9 cellular contexts compared by ENCODE assay signal in genomic region chr6:4732691-4733315, GRCh38. TPM values are rescaled to one million over a fixed set of nuclear protein-coding genes. Genes with fewer than 3 reads are reported as not detected.
DNase-seq lines count a peak whose midpoint lies in the region; ATAC-seq and TF ChIP-seq lines count a peak whose summit lies in the region.
"Had no signal": no experiment of that assay in that cellular context is flagged by ENCODE, and none has a peak within 500 bp of the region (broad histone marks: within the 10 kb centered on the region; RNA-seq: fewer than 3 reads in every experiment).

No MANE protein-coding gene starts in this region.

- TF ChIP-seq CTCF in RWPE1 (conservative IDR thresholded peaks at IDR 0.05; ENCODE audit: low read depth): no peak
- no peak for TF ChIP-seq CTCF in ovary (IDR thresholded peaks at IDR 0.05)

- POLR2A ChIA-PET in RWPE1 (lab: Yijun Ruan, JAX; ENCODE audit: low non-redundant PET): interaction anchor here (0.6 kb wide), 1 partner anchor 79 kb away, joined by 3 read pairs; no protein-coding TSS in a partner anchor

- no peaks in the 10 kb centered on the region for H3K27me3 ChIP-seq in ovary

- WGBS in ovary, 3 donors: 5 to 10% (median 5%) methylated on average over 10 of the region's 10 CpGs

- H3K27ac ChIP-seq in RWPE1 (peak overlapping the region; percentile 92), ovary (no peak overlapping the region)
- H3K27ac ChIP-seq: HL-60 had no signal

- no peaks in the 10 kb centered on the region for H3K4me1 ChIP-seq in ovary (ENCODE audit: insufficient read depth)

- ATAC-seq in HG02885 (IDR thresholded peaks at IDR 0.05; ENCODE audit: poor library complexity, unreplicated experiment): no peak
- ATAC-seq in HG03045 (IDR thresholded peaks at IDR 0.05; ENCODE audit: unreplicated experiment): no peak

- H3K4me3 ChIP-seq in ovary: peak overlapping the region; percentile 32

- peak; percentile 69 for DNase-seq in GM04503 (ENCODE audit: low read depth)
- peak; percentile 93 for DNase-seq in RWPE1 (ENCODE audit: low spot score)
- peak; percentile 62 for DNase-seq in fibroblast of peridontal ligament (ENCODE audit: extremely low read depth)
- peak; percentile 32 to 62 (median 39) for DNase-seq in ovary
- DNase-seq in NCI-H146 treated with DMSO at 0.1 percent for 48 hours (lab: John Stamatoyannopoulos, UW; ENCODE audit: unreplicated experiment): no peak
- DNase-seq in pons (ENCODE audit: low spot score): no peak

- intact Hi-C loops in ovary (cut with DNase I): no loop called here

- TF ChIP-seq EP300 in ovary (IDR thresholded peaks at IDR 0.05): no peak

- no peaks in the 10 kb centered on the region for H3K9me3 ChIP-seq in ovary

- no peaks in the 10 kb centered on the region for H3K36me3 ChIP-seq in ovary

- CTCF ChIA-PET in RWPE1 (lab: Yijun Ruan, JAX): no interaction called here

- TF ChIP-seq POLR2A in ovary (IDR thresholded peaks at IDR 0.05): no peak

RNA-seq across cellular contexts. Expression of gene CDYL, which starts 43.4 kb away (rescaled TPM):
- 10 to 100 TPM; 22.7 to 71.3 (median 55.7) TPM for total RNA-seq in ovary
- 10 to 100 TPM in 1 of 2 donors, 1 to 10 TPM in 1; 9.9 to 27.6 TPM for polyA plus RNA-seq in ovary

Comparison
In these comparisons a context has a peak if more than half of its experiments do, and no peak if none do; other contexts are left out.
1. DNase-seq: peak in GM04503 (single experiment), RWPE1 (single experiment), fibroblast of peridontal ligament (single experiment) and ovary (5 of 5); none in NCI-H146 treated with DMSO at 0.1 percent for 48 hours (single experiment) and pons (single experiment).